8 cellular contexts compared by ENCODE assay signal in the genomic region with DNA sequence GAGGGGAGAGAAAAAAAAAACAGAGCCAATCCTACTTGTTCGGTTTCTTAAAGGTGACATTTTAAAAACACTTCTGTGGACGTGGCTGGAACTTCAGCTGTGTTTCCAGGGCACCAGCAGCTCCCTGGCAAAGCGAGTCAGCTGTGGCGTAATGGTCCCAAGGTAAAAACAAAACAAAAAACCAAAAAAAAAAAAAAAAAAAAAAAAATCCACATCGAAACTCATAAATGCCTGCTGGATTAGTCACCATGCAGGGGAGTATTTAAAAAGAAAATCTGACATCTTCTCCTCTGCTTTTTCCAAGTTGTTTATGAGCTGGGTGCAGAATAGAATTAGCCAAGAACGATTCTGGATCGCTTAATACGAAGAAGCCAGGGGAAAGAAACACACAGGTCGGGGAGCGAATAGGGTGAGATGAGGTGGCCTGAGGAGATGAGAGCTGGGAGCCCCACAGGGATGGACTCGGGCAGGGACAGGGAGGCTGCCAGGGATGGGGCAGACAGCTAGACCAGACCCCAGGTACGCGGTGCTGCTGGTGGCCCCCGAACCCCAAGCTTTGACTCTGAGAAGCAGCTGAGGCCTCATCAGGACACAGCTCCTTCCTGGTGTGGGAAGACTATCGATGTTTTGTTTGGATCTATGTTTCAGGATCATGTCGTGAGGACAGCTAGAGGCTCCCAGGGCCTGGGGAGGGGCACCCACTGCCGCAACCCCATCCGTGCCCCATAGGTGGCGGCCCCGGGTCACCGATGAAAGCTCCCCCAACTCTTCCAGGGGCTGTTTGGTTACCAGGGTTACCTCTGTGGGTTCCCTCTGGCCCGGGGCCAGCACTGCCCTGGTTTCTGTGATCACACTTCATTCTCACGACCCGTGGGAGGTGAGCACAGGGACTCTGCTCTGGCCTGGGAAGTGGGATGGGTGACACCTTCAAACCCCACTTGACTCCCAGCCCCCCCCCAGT.
DNase-seq lines count a peak whose midpoint lies in the region; ATAC-seq and TF ChIP-seq lines count a peak whose summit lies in the region.

No MANE protein-coding gene starts in this region.

- ATAC-seq in SK-N-SH treated with all-trans-retinoic acid at 6 μM for 48 hours (peak; percentile 59), GM18861 (IDR thresholded peaks at IDR 0.05; ENCODE audit: unreplicated experiment) (no peak)
- ATAC-seq in activated naive CD8-positive, alpha-beta T cell treated with anti-CD3 and anti-CD28 coated beads, Interleukin-2, amount 50 U/mL, for 24 hours, result peak; percentile 32

- H3K27ac Mint-ChIP-seq in activated naive CD8-positive, alpha-beta T cell treated with anti-CD3 and anti-CD28 coated beads, Interleukin-2, amount 50 U/mL, for 24 hours, result peak overlapping the region; percentile 43

- peaks cover 15% of the 10 kb centered on the region for H3K36me3 Mint-ChIP-seq in activated naive CD8-positive, alpha-beta T cell treated with anti-CD3 and anti-CD28 coated beads, Interleukin-2, amount 50 U/mL, for 24 hours (ENCODE audit: low read depth)

- no peak overlapping the region for H3K4me3 ChIP-seq in HAP-1

- H3K4me1 ChIP-seq in HAP-1, result peaks cover 9% of the 10 kb centered on the region

- in situ Hi-C loops in HAP-1 (cut with MboI; ENCODE audit: low sequenced_read_pairs), result no loop called here

- H3K27me3 ChIP-seq in HAP-1 (ENCODE audit: low read depth), result no peaks in the 10 kb centered on the region

- H3K36me3 ChIP-seq in HAP-1 (replicated peaks), result peaks cover 41% of the 10 kb centered on the region

- no peaks in the 10 kb centered on the region for H3K9me3 Mint-ChIP-seq in activated naive CD8-positive, alpha-beta T cell treated with anti-CD3 and anti-CD28 coated beads, Interleukin-2, amount 50 U/mL, for 24 hours

- H3K9me3 ChIP-seq in HAP-1, result no peaks in the 10 kb centered on the region

- H3K4me3 Mint-ChIP-seq in activated naive CD8-positive, alpha-beta T cell treated with anti-CD3 and anti-CD28 coated beads, Interleukin-2, amount 50 U/mL, for 24 hours, result no peak overlapping the region

- H3K27me3 Mint-ChIP-seq in activated naive CD8-positive, alpha-beta T cell treated with anti-CD3 and anti-CD28 coated beads, Interleukin-2, amount 50 U/mL, for 24 hours, result peaks cover 2% of the 10 kb centered on the region

- peaks cover 31% of the 10 kb centered on the region for H3K4me1 Mint-ChIP-seq in activated naive CD8-positive, alpha-beta T cell treated with anti-CD3 and anti-CD28 coated beads, Interleukin-2, amount 50 U/mL, for 24 hours

- DNase-seq in AG20443 (ENCODE audit: low spot score) (peak; percentile 73), HAP-1 (ENCODE audit: low spot score in 2 of 2) (peak; percentile 21 to 84), hepatic stellate cell (ENCODE audit: low spot score) (peak; percentile 84), medulla oblongata (ENCODE audit: extremely low spot score) (no peak)
- DNase-seq in activated naive CD8-positive, alpha-beta T cell treated with anti-CD3 and anti-CD28 coated beads, Interleukin-2, amount 50 U/mL, for 24 hours, result peak; percentile 76
- DNase-seq in stimulated activated CD4-positive, alpha-beta T cell treated with anti-CD3 and anti-CD28 coated beads, Interleukin-15, amount 100 ng/mL, for 48 hours (ENCODE audit: low read depth in 2 of 2), result peak; percentile 47

TF ChIP-seq in SK-N-SH treated with all-trans-retinoic acid at 6 μM for 48 hours, 23 proteins besides CTCF, POLR2A, EP300 and RAD21:
- TF ChIP-seq OSR1 (CRISPR knock-in tag; IDR thresholded peaks at IDR 0.05), result no peak
- TF ChIP-seq ESRRG (CRISPR knock-in tag; IDR thresholded peaks at IDR 0.05), result no peak
- no peak for TF ChIP-seq ZFP30 (CRISPR knock-in tag; IDR thresholded peaks at IDR 0.05)
- TF ChIP-seq ZFP3 (CRISPR knock-in tag; IDR thresholded peaks at IDR 0.05), result no peak
- TF ChIP-seq SNAI2 (CRISPR knock-in tag; IDR thresholded peaks at IDR 0.05), result no peak
- no peak for TF ChIP-seq RARB (CRISPR knock-in tag; IDR thresholded peaks at IDR 0.05)
- no peak for TF ChIP-seq ZC3H10 (CRISPR knock-in tag; IDR thresholded peaks at IDR 0.05)
- no peak for TF ChIP-seq GLIS3 (CRISPR knock-in tag; IDR thresholded peaks at IDR 0.05)
- TF ChIP-seq, protein P1, sequence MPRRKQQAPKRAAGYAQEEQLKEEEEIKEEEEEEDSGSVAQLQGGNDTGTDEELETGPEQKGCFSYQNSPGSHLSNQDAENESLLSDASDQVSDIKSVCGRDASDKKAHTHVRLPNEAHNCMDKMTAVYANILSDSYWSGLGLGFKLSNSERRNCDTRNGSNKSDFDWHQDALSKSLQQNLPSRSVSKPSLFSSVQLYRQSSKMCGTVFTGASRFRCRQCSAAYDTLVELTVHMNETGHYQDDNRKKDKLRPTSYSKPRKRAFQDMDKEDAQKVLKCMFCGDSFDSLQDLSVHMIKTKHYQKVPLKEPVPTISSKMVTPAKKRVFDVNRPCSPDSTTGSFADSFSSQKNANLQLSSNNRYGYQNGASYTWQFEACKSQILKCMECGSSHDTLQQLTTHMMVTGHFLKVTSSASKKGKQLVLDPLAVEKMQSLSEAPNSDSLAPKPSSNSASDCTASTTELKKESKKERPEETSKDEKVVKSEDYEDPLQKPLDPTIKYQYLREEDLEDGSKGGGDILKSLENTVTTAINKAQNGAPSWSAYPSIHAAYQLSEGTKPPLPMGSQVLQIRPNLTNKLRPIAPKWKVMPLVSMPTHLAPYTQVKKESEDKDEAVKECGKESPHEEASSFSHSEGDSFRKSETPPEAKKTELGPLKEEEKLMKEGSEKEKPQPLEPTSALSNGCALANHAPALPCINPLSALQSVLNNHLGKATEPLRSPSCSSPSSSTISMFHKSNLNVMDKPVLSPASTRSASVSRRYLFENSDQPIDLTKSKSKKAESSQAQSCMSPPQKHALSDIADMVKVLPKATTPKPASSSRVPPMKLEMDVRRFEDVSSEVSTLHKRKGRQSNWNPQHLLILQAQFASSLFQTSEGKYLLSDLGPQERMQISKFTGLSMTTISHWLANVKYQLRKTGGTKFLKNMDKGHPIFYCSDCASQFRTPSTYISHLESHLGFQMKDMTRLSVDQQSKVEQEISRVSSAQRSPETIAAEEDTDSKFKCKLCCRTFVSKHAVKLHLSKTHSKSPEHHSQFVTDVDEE (CRISPR knock-in tag; IDR thresholded peaks at IDR 0.05), result no peak
- TF ChIP-seq, protein P2, sequence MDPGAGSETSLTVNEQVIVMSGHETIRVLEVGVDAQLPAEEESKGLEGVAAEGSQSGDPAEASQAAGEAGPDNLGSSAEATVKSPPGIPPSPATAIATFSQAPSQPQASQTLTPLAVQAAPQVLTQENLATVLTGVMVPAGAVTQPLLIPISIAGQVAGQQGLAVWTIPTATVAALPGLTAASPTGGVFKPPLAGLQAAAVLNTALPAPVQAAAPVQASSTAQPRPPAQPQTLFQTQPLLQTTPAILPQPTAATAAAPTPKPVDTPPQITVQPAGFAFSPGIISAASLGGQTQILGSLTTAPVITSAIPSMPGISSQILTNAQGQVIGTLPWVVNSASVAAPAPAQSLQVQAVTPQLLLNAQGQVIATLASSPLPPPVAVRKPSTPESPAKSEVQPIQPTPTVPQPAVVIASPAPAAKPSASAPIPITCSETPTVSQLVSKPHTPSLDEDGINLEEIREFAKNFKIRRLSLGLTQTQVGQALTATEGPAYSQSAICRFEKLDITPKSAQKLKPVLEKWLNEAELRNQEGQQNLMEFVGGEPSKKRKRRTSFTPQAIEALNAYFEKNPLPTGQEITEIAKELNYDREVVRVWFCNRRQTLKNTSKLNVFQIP (CRISPR knock-in tag; IDR thresholded peaks at IDR 0.05; ENCODE audit: borderline replicate concordance, low read depth), result no peak
